In the genomic region with DNA sequence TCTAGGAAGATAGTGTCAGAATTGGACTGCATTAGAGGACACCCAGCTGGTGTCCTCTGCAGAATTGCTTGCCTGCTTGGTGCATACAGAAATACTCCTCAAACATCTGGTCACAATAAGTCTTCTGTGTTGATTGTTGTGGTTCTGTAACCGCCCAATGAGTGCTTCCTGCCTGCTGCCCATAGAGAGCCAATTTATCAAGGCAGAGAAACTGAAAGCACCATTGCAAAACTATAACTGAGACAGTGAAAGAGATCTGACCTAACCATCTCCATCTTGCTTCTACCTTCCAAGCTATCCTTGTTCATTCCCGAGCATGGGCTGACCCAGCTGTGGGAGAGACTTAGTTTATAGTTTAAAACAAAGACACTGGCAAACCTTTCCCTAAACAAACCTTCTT, we compare ENCODE assay signal across 10 cellular contexts.
A peak's percentile ranks its signal among the peaks of the same experiment; 100 is the strongest.
DNase-seq lines count a peak whose midpoint lies in the region; ATAC-seq and FAIRE-seq lines count a peak whose summit lies in the region.
"Had no signal": no experiment of that assay in that cellular context is flagged by ENCODE, and none has a peak within 500 bp of the region (broad histone marks: within the 10 kb centered on the region; RNA-seq: fewer than 3 reads in every experiment).

No MANE protein-coding gene starts in this region.

- no peak for DNase-seq in GM19239 (ENCODE audit: insufficient read length, low spot score)
- peak; percentile 15 for DNase-seq in pons (ENCODE audit: low spot score)
- no peak for DNase-seq in effector CD8-positive, alpha-beta T cell (lab: John Stamatoyannopoulos, UW)
- no peak for DNase-seq in NCI-H1092 (lab: John Stamatoyannopoulos, UW)
- DNase-seq in NCI-H526 (lab: John Stamatoyannopoulos, UW): no peak
- DNase-seq: left lung, NCI-H2107 had no signal

- ATAC-seq in HG02759 (IDR thresholded peaks at IDR 0.05; ENCODE audit: unreplicated experiment) (peak; percentile 72), HG03565 (IDR thresholded peaks at IDR 0.05; ENCODE audit: unreplicated experiment) (peak; percentile 95)
- ATAC-seq: left lung, SK-N-SH treated with all-trans-retinoic acid at 6 μM for 48 hours had no signal

- FAIRE-seq in GM19239 (lab: Jason Lieb, UNC): peak; percentile 68
